24 cellular contexts compared by ENCODE assay signal in the genomic region with DNA sequence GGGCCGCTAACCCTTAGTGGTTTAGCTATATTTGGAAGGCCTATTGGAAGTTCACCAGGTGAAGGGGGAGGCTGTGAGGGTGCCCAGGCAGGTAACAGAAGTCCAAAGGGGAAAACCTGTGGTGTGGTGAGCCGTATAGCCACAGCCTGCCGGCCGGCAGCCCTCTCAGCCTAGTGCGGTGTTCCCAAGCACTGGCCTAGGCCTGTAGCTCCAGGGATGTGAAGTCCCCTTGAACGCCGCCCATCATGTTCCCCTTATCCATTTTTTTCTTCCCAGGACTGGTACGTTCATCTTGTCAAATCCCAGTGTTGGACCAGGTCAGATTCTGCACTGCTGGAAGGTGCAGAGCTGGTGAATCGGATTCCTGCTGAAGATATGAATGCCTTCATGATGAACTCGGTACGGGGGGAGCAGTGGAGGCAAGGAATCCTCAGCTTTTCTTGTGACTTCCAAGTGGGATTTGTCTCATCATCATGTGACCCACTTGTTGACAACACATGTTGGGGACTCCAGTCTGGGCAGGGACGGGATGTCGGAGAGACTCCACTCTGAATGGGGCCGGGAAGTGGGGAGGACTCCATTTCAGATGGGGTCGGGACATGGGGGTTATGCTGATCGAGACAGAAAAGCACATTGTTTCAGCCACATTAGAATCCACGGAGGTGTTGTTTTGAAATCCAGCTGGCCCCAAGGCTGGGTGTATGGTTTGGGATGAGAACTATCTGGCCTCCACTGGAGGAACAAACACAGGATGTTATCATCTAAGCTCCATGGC. TPM values are rescaled to one million over a fixed set of nuclear protein-coding genes. Genes with fewer than 3 reads are reported as not detected.
"Had no signal": no experiment of that assay in that cellular context is flagged by ENCODE, and none has a peak within 500 bp of the region (broad histone marks: within the 10 kb centered on the region; RNA-seq: fewer than 3 reads in every experiment).

No MANE protein-coding gene starts in this region.

- H3K9ac ChIP-seq: KMS-11 had no signal

- H3K9me3 Mint-ChIP-seq: activated CD4-positive, alpha-beta memory T cell treated with anti-CD3 and anti-CD28 coated beads, Interleukin-2, amount 10 ng/mL, durations not matched to agents 7 days and 5 days; activated CD4-positive, alpha-beta T cell treated with anti-CD3 and anti-CD28 coated beads, Interleukin-2, amount 10 ng/mL, durations not matched to agents 7 days and 5 days; activated naive CD4-positive, alpha-beta T cell treated with anti-CD3 and anti-CD28 coated beads, Interleukin-2, amount 50 U/mL, for 72 hours; activated T-helper 17 cell treated with anti-CD3 and anti-CD28 coated beads, Interleukin-2, amount 50 U/mL, for 72 hours; IgD-negative memory B cell; T-cell had no signal

- H3K4me1 Mint-ChIP-seq: activated T-helper 17 cell treated with anti-CD3 and anti-CD28 coated beads, Interleukin-2, amount 50 U/mL, for 72 hours; IgD-negative memory B cell; T-cell had no signal

- H3K4me2 ChIP-seq: KMS-11 had no signal

- H3K27me3 ChIP-seq: brain microvascular endothelial cell had no signal

- ATAC-seq: activated naive CD4-positive, alpha-beta T cell treated with anti-CD3 and anti-CD28 coated beads, Interleukin-2, amount 50 U/mL, for 72 hours; activated T-helper 17 cell treated with anti-CD3 and anti-CD28 coated beads, Interleukin-2, amount 50 U/mL, for 72 hours; T-cell had no signal

- H3K27ac ChIP-seq: brain microvascular endothelial cell, KMS-11, VCaP had no signal

- H3K27ac Mint-ChIP-seq: activated CD4-positive, alpha-beta memory T cell treated with anti-CD3 and anti-CD28 coated beads, Interleukin-2, amount 10 ng/mL, durations not matched to agents 7 days and 5 days; activated CD4-positive, alpha-beta T cell treated with anti-CD3 and anti-CD28 coated beads, Interleukin-2, amount 10 ng/mL, durations not matched to agents 7 days and 5 days; activated T-helper 17 cell treated with anti-CD3 and anti-CD28 coated beads, Interleukin-2, amount 50 U/mL, for 72 hours; T-cell had no signal

- H3K4me3 Mint-ChIP-seq: activated CD4-positive, alpha-beta memory T cell treated with anti-CD3 and anti-CD28 coated beads, Interleukin-2, amount 10 ng/mL, durations not matched to agents 7 days and 5 days; activated CD4-positive, alpha-beta T cell treated with anti-CD3 and anti-CD28 coated beads, Interleukin-2, amount 10 ng/mL, durations not matched to agents 7 days and 5 days; activated T-helper 17 cell treated with anti-CD3 and anti-CD28 coated beads, Interleukin-2, amount 50 U/mL, for 72 hours; IgD-negative memory B cell; T-cell had no signal

- H3K27me3 Mint-ChIP-seq: activated CD4-positive, alpha-beta memory T cell treated with anti-CD3 and anti-CD28 coated beads, Interleukin-2, amount 10 ng/mL, durations not matched to agents 7 days and 5 days; activated CD4-positive, alpha-beta T cell treated with anti-CD3 and anti-CD28 coated beads, Interleukin-2, amount 10 ng/mL, durations not matched to agents 7 days and 5 days; activated T-helper 17 cell treated with anti-CD3 and anti-CD28 coated beads, Interleukin-2, amount 50 U/mL, for 72 hours; IgD-negative memory B cell; T-cell had no signal

- DNase-seq: activated CD4-positive, alpha-beta memory T cell treated with anti-CD3 and anti-CD28 coated beads, Interleukin-2, amount 10 ng/mL, durations not matched to agents 7 days and 5 days; activated CD4-positive, alpha-beta T cell treated with anti-CD3 and anti-CD28 coated beads, Interleukin-2, amount 10 ng/mL, durations not matched to agents 7 days and 5 days; activated CD4-positive, CD25-positive, alpha-beta regulatory T cell; activated T-cell treated with anti-CD3 and anti-CD28 coated beads for 4 hours; activated T-cell treated with anti-CD3 and anti-CD28 coated beads, Interleukin-2, amount 50 U/mL, for 48 hours; brain microvascular endothelial cell; caudate nucleus; NCI-H1092 treated with DMSO at 0.1 percent for 48 hours; NCI-H1417 treated with DMSO at 0.1 percent for 48 hours; NCI-H1694; NCI-H2029; NCI-H2107; NCI-H2171 treated with DMSO at 0.1 percent for 48 hours; NCI-H345; NCI-H510A; NCI-H526 treated with DMSO at 0.1 percent for 48 hours; NCI-H82; SIG-M5; T-cell had no signal

RNA-seq across cellular contexts. Expression of a gene that starts 39.2 kb away (rescaled TPM):
- polyA plus RNA-seq: IgD-negative memory B cell had no signal
